9 cellular contexts compared by ENCODE assay signal in the genomic region with DNA sequence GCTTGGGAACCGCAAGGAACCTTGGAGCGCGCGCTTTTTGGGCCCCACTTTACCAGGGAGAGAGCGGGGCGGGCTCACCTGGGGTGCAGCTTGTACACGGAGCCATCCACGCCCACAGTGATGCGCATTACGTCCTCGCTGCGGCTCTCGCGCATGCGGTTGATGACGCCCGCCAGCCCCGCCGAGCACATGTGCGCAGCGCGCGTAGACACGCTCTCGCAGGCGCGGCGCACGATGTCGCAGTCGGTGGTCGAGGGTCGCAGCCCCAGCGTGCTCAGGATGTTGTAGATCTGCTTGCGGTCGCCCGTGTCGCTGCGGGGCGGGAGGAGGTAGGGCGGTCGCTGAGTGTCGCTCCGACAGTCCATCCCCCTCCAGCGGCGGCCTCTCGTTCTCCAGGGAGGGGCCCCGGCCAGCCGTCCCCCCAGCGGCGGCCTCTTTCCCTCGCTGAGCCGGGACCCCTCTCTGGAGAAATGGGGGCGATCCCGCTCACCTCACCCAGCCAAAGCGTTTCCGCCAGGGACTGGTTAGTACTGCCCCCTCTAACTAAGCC. TPM values are rescaled to one million over a fixed set of nuclear protein-coding genes. Genes with fewer than 3 reads are reported as not detected.
DNase-seq lines count a peak whose midpoint lies in the region; ATAC-seq and TF ChIP-seq lines count a peak whose summit lies in the region.
"Had no signal": no experiment of that assay in that cellular context is flagged by ENCODE, and none has a peak within 500 bp of the region (broad histone marks: within the 10 kb centered on the region; RNA-seq: fewer than 3 reads in every experiment).

No MANE protein-coding gene starts in this region.

- POLR2A ChIA-PET in activated CD8-positive, alpha-beta T cell treated with anti-CD3 and anti-CD28 coated beads, Interleukin-2, amount 10 ng/mL, durations not matched to agents 7 days and 5 days (lab: Charles Lee), result no interaction called here

- H3K14ac ChIP-seq in neuronal stem cell (ENCODE audit: low read length), result peak overlapping the region; percentile 99

- no peak overlapping the region for H2BK12ac ChIP-seq in neuronal stem cell (ENCODE audit: low read length)

- peak overlapping the region; percentile 90 for H3K23ac ChIP-seq in neuronal stem cell (ENCODE audit: low read depth, low read length, poor library complexity)

- peak; percentile 54 for ATAC-seq in activated CD8-positive, alpha-beta T cell treated with anti-CD3 and anti-CD28 coated beads, Interleukin-2, amount 10 ng/mL, durations not matched to agents 7 days and 5 days
- ATAC-seq in GM21825 (IDR thresholded peaks at IDR 0.05; ENCODE audit: unreplicated experiment), result no peak

- CTCF ChIA-PET in activated CD8-positive, alpha-beta T cell treated with anti-CD3 and anti-CD28 coated beads, Interleukin-2, amount 10 ng/mL, durations not matched to agents 7 days and 5 days (lab: Charles Lee), result no interaction called here

- no peak for TF ChIP-seq CTCF in AG10803 (conservative IDR thresholded peaks at IDR 0.05; ENCODE audit: low read length)
- TF ChIP-seq CTCF in epithelial cell of esophagus (IDR thresholded peaks at IDR 0.05; ENCODE audit: insufficient read depth, low read depth, low read length, missing control alignments), result no peak

- no peak overlapping the region for H2BK15ac ChIP-seq in neuronal stem cell (ENCODE audit: low read length)

- no peak overlapping the region for H3K27ac Mint-ChIP-seq in activated CD8-positive, alpha-beta T cell treated with anti-CD3 and anti-CD28 coated beads, Interleukin-2, amount 10 ng/mL, durations not matched to agents 7 days and 5 days

- H2AFZ ChIP-seq in neuronal stem cell (ENCODE audit: low read length), result peak overlapping the region; percentile 68

- H3K4me1 ChIP-seq in neuronal stem cell (ENCODE audit: control insufficient read depth in 2 of 2, insufficient read depth in 1 of 2, low read depth in 1 of 2, low read length in 2 of 2), result peaks cover 5 to 18% of the 10 kb centered on the region in 2 donors

- peak overlapping the region; percentile 85 for H3K4me2 ChIP-seq in neuronal stem cell (ENCODE audit: insufficient read depth, low read length, poor library complexity, severe bottlenecking)

- DNase-seq in AG10803 (ENCODE audit: low read depth) (no peak), epithelial cell of esophagus (ENCODE audit: low read depth) (peak; percentile 46), neuronal stem cell (ENCODE audit: low spot score) (peak; percentile 31), GM19240 (ENCODE audit: insufficient read length, low spot score) (no peak), NCI-H128 (lab: John Stamatoyannopoulos, UW; ENCODE audit: unreplicated experiment) (no peak)
- DNase-seq in activated CD8-positive, alpha-beta T cell treated with anti-CD3 and anti-CD28 coated beads, Interleukin-2, amount 10 ng/mL, durations not matched to agents 7 days and 5 days, result peak; percentile 52

- H3K9me3 Mint-ChIP-seq in activated CD8-positive, alpha-beta T cell treated with anti-CD3 and anti-CD28 coated beads, Interleukin-2, amount 10 ng/mL, durations not matched to agents 7 days and 5 days (ENCODE audit: insufficient read depth), result no peaks in the 10 kb centered on the region

- H2AK5ac ChIP-seq in neuronal stem cell (ENCODE audit: low read depth, low read length), result peak overlapping the region; percentile 39

- H3K9ac ChIP-seq in neuronal stem cell (ENCODE audit: low read depth, low read length, poor library complexity), result peak overlapping the region; percentile 79

- no peak overlapping the region for H3K4ac ChIP-seq in neuronal stem cell (ENCODE audit: low read length)

- peaks cover 21% of the 10 kb centered on the region for H3K27me3 Mint-ChIP-seq in activated CD8-positive, alpha-beta T cell treated with anti-CD3 and anti-CD28 coated beads, Interleukin-2, amount 10 ng/mL, durations not matched to agents 7 days and 5 days (ENCODE audit: low read depth)

- peaks cover 6 to 7% of the 10 kb centered on the region in 2 donors for H3K9me3 ChIP-seq in neuronal stem cell (replicated peaks in 1 of 2; ENCODE audit: control insufficient read depth in 2 of 2, insufficient read depth in 1 of 2, low read depth in 1 of 2, low read length in 2 of 2)

- no peak overlapping the region for H3K27ac ChIP-seq in neuronal stem cell (replicated peaks; ENCODE audit: low read length)
- H3K27ac ChIP-seq in temporal lobe (ENCODE audit: low read depth, low read length), result peak overlapping the region; percentile 27

- H3K27me3 ChIP-seq in neuronal stem cell (ENCODE audit: control insufficient read depth in 3 of 3, insufficient read depth in 3 of 3, low read depth in 1 of 3, low read length in 3 of 3), result peaks cover 7 to 81% (median 26%) of the 10 kb centered on the region in 3 experiments

- H3K4me3 ChIP-seq in AG10803 (ENCODE audit: low read length) (peak overlapping the region; percentile 59), epithelial cell of esophagus (ENCODE audit: low read length) (peak overlapping the region; percentile 34), neuronal stem cell (ENCODE audit: low read length in 2 of 2) (peak overlapping the region in 1 of 2 donors; percentile 79)

- no peak overlapping the region for H2BK5ac ChIP-seq in neuronal stem cell (ENCODE audit: low read length)

- no peaks in the 10 kb centered on the region for H3K79me1 ChIP-seq in neuronal stem cell (ENCODE audit: low read depth, low read length)

- WGBS in neuronal stem cell (ENCODE audit: extremely low coverage in 2 of 2, insufficient read length in 2 of 2, insufficient replicate concordance in 1 of 2), 2 donors, result no CpG with 5 or more reads among the region's 57 CpGs

- peak overlapping the region; percentile 89 for H3K18ac ChIP-seq in neuronal stem cell (ENCODE audit: low read length)

- no peak overlapping the region for H2BK120ac ChIP-seq in neuronal stem cell (ENCODE audit: low read depth, low read length)

- peaks cover 11% of the 10 kb centered on the region for H3K4me1 Mint-ChIP-seq in activated CD8-positive, alpha-beta T cell treated with anti-CD3 and anti-CD28 coated beads, Interleukin-2, amount 10 ng/mL, durations not matched to agents 7 days and 5 days (ENCODE audit: low read depth)

- no peak overlapping the region for H4K91ac ChIP-seq in neuronal stem cell (ENCODE audit: low read depth, low read length, poor library complexity)

- H3K36me3 ChIP-seq in neuronal stem cell (replicated peaks in 1 of 2; ENCODE audit: control insufficient read depth in 2 of 2, insufficient read depth in 2 of 2, low read length in 2 of 2), result no peaks in the 10 kb centered on the region

- H4K8ac ChIP-seq in neuronal stem cell (ENCODE audit: low read depth, low read length), result no peak overlapping the region

- peak overlapping the region; percentile 45 for H3K4me3 Mint-ChIP-seq in activated CD8-positive, alpha-beta T cell treated with anti-CD3 and anti-CD28 coated beads, Interleukin-2, amount 10 ng/mL, durations not matched to agents 7 days and 5 days

- no peaks in the 10 kb centered on the region for H3K36me3 Mint-ChIP-seq in activated CD8-positive, alpha-beta T cell treated with anti-CD3 and anti-CD28 coated beads, Interleukin-2, amount 10 ng/mL, durations not matched to agents 7 days and 5 days (ENCODE audit: low read depth)

RNA-seq across cellular contexts. Expression of a gene that starts 4.4 kb away (rescaled TPM):
- total RNA-seq in activated CD8-positive, alpha-beta T cell treated with anti-CD3 and anti-CD28 coated beads, Interleukin-2, amount 10 ng/mL, durations not matched to agents 7 days and 5 days, result not detected
- polyA plus RNA-seq in neuronal stem cell (2013, experiment 1 of 2), result 0.07 TPM
- polyA plus RNA-seq in neuronal stem cell (2013, experiment 2 of 2), result not detected
- 0.25 TPM for total RNA-seq in temporal lobe
- total RNA-seq: SK-MEL-5 had no signal

RNA-seq across cellular contexts. Expression of a gene that starts 22.1 kb away (rescaled TPM):
- 100 to 1,000 TPM; 134 to 135 TPM for total RNA-seq in activated CD8-positive, alpha-beta T cell treated with anti-CD3 and anti-CD28 coated beads, Interleukin-2, amount 10 ng/mL, durations not matched to agents 7 days and 5 days
- polyA plus RNA-seq in neuronal stem cell (2013, experiment 1 of 2), result 157 TPM
- 156 TPM for polyA plus RNA-seq in neuronal stem cell (2013, experiment 2 of 2)
- total RNA-seq in temporal lobe, result 36.6 TPM

RNA-seq across cellular contexts. Expression of a gene that starts 41.3 kb away (rescaled TPM):
- 10 to 100 TPM; 13.0 to 15.7 TPM for total RNA-seq in activated CD8-positive, alpha-beta T cell treated with anti-CD3 and anti-CD28 coated beads, Interleukin-2, amount 10 ng/mL, durations not matched to agents 7 days and 5 days
- polyA plus RNA-seq in neuronal stem cell (2013, experiment 1 of 2), result 24.7 TPM
- 25.4 TPM for polyA plus RNA-seq in neuronal stem cell (2013, experiment 2 of 2)
- 7.9 TPM for total RNA-seq in temporal lobe
- total RNA-seq: SK-MEL-5 had no signal

RNA-seq across cellular contexts. Expression of a gene that starts 43.7 kb away (rescaled TPM):
- not detected for total RNA-seq in activated CD8-positive, alpha-beta T cell treated with anti-CD3 and anti-CD28 coated beads, Interleukin-2, amount 10 ng/mL, durations not matched to agents 7 days and 5 days
- polyA plus RNA-seq in neuronal stem cell (2013, experiment 1 of 2), result 0.60 TPM
- polyA plus RNA-seq in neuronal stem cell (2013, experiment 2 of 2), result 0.46 TPM
- 3.9 TPM for total RNA-seq in temporal lobe
- total RNA-seq: SK-MEL-5 had no signal

RNA-seq across cellular contexts. Expression of a gene that starts 55.3 kb away (rescaled TPM):
- total RNA-seq in activated CD8-positive, alpha-beta T cell treated with anti-CD3 and anti-CD28 coated beads, Interleukin-2, amount 10 ng/mL, durations not matched to agents 7 days and 5 days, result 10 to 100 TPM; 64.5 to 70.2 TPM
- polyA plus RNA-seq in neuronal stem cell (2013, experiment 1 of 2), result 71.1 TPM
- 69.2 TPM for polyA plus RNA-seq in neuronal stem cell (2013, experiment 2 of 2)
- total RNA-seq in temporal lobe, result 52.9 TPM

Comparison
In these comparisons a context has a peak if more than half of its experiments do, and no peak if none do; other contexts are left out.
1. DNase-seq: peak in activated CD8-positive, alpha-beta T cell treated with anti-CD3 and anti-CD28 coated beads, Interleukin-2, amount 10 ng/mL, durations not matched to agents 7 days and 5 days (single experiment), epithelial cell of esophagus (single experiment) and neuronal stem cell (single experiment); none in AG10803 (single experiment), GM19240 (single experiment) and NCI-H128 (single experiment).